27 cellular contexts compared by ENCODE assay signal in genomic region chr17:38355256-38355655, GRCh38. TPM values are rescaled to one million over a fixed set of nuclear protein-coding genes. Genes with fewer than 3 reads are reported as not detected.
DNase-seq lines count a peak whose midpoint lies in the region; ATAC-seq and TF ChIP-seq lines count a peak whose summit lies in the region.
"Had no signal": no experiment of that assay in that cellular context is flagged by ENCODE, and none has a peak within 500 bp of the region (broad histone marks: within the 10 kb centered on the region; RNA-seq: fewer than 3 reads in every experiment).

No MANE protein-coding gene starts in this region.

- H3K27ac Mint-ChIP-seq in glutamatergic neuron (ENCODE audit: unreplicated experiment) = no peak overlapping the region
- H3K27ac Mint-ChIP-seq: dendritic cell treated with granulocyte-macrophage colony-stimulating factor and Interleukin-4, amounts not matched to agents 40 ng/mL and 50 ng/mL, for 4 days had no signal

- H3K9me3 Mint-ChIP-seq in glutamatergic neuron (ENCODE audit: unreplicated experiment) = peaks cover 4% of the 10 kb centered on the region
- H3K9me3 Mint-ChIP-seq: dendritic cell treated with granulocyte-macrophage colony-stimulating factor and Interleukin-4, amounts not matched to agents 40 ng/mL and 50 ng/mL, for 4 days had no signal

- peaks cover 5% of the 10 kb centered on the region for H4K20me1 ChIP-seq in DOHH2 (ENCODE audit: control insufficient read depth, insufficient read depth, low read depth, low read length)

- peaks cover 67% of the 10 kb centered on the region for H3K79me2 ChIP-seq in DOHH2 (ENCODE audit: control insufficient read depth, low read length)

- H3K4me1 Mint-ChIP-seq in glutamatergic neuron (ENCODE audit: low read depth, unreplicated experiment) = peaks cover 31% of the 10 kb centered on the region

- H3K36me3 Mint-ChIP-seq in glutamatergic neuron (ENCODE audit: unreplicated experiment) = no peaks in the 10 kb centered on the region

- H3K4me3 ChIP-seq in DOHH2 (ENCODE audit: low read length) (no peak overlapping the region; the same call in 1 of the 2 replicates), NB4 (ENCODE audit: low read depth, low read length) (peak overlapping the region; percentile 3), skeletal muscle satellite cell (ENCODE audit: low read length) (no peak overlapping the region)
- H3K4me3 ChIP-seq: adrenal gland, lower lobe of right lung, MG63, skin epidermis had no signal

- H3K27me3 Mint-ChIP-seq in glutamatergic neuron (ENCODE audit: unreplicated experiment) = peaks cover 7% of the 10 kb centered on the region
- H3K27me3 Mint-ChIP-seq: dendritic cell treated with granulocyte-macrophage colony-stimulating factor and Interleukin-4, amounts not matched to agents 40 ng/mL and 50 ng/mL, for 4 days; progenitor cell of endocrine pancreas had no signal

- no peak overlapping the region for H3K9ac ChIP-seq in skeletal muscle satellite cell (ENCODE audit: low read depth, low read length)

- no peak for ATAC-seq in GM19328 (IDR thresholded peaks at IDR 0.05; ENCODE audit: unreplicated experiment)
- ATAC-seq in HG03280 (IDR thresholded peaks at IDR 0.05; ENCODE audit: unreplicated experiment) = no peak
- ATAC-seq: lower lobe of right lung had no signal

- no peak for TF ChIP-seq POLR2A in NB4 (IDR thresholded peaks at IDR 0.05; ENCODE audit: extremely low read depth, insufficient read length)

- peak overlapping the region; percentile 28 for H3K4me3 Mint-ChIP-seq in glutamatergic neuron (ENCODE audit: unreplicated experiment)
- H3K4me3 Mint-ChIP-seq: dendritic cell treated with granulocyte-macrophage colony-stimulating factor and Interleukin-4, amounts not matched to agents 40 ng/mL and 50 ng/mL, for 4 days had no signal

- no peaks in the 10 kb centered on the region for H3K36me3 ChIP-seq in DOHH2 (ENCODE audit: control insufficient read depth, low read length)
- H3K36me3 ChIP-seq in skeletal muscle satellite cell (ENCODE audit: insufficient read depth, low read length) = no peaks in the 10 kb centered on the region
- H3K36me3 ChIP-seq: adrenal gland, lower lobe of right lung, WERI-Rb-1 had no signal

- H3K4me1 ChIP-seq in DOHH2 (ENCODE audit: control insufficient read depth, low read length) (peaks cover 38% of the 10 kb centered on the region), skeletal muscle satellite cell (ENCODE audit: control insufficient read depth, insufficient read depth, low read length) (peaks cover 36% of the 10 kb centered on the region)

- in situ Hi-C loops in GM13977 (cut with MboI; ENCODE audit: low pct_unique_long_range_greater_than_20kb, low sequenced_read_pairs, unreplicated experiment) = no loop called here

- DNase-seq in NB4 (ENCODE audit: low read depth) (no peak), glutamatergic neuron (no peak), GM13977 (ENCODE audit: low spot score) (no peak)
- DNase-seq: activated CD4-positive, alpha-beta T cell treated with anti-CD3 and anti-CD28 coated beads, Interleukin-2, amount 50 U/mL, for 4 hours; activated effector memory CD4-positive, alpha-beta T cell treated with anti-CD3 and anti-CD28 coated beads, Interleukin-2, amount 50 U/mL, for 16 hours; adrenal gland; DMS79 treated with DMSO at 0.1 percent for 48 hours; HCEC 1CT; islet precursor cell; lower lobe of right lung; MG63; NCI-H1694; NCI-H526 treated with DMSO at 0.1 percent for 48 hours; OCI-M1; stimulated activated CD4-positive, alpha-beta T cell treated with anti-CD3 and anti-CD28 coated beads, Interleukin-2, amount 100 ng/mL, for 24 hours; stimulated activated naive CD4-positive, alpha-beta T cell treated with Interleukin-2 at 50 U/mL for 16 hours; T-helper 2 cell; trophoblast cell; WERI-Rb-1 had no signal

- no peak overlapping the region for H3K27ac ChIP-seq in DOHH2 (ENCODE audit: low read depth, low read length)
- H3K27ac ChIP-seq: adrenal gland, lower lobe of right lung, skin epidermis, WERI-Rb-1 had no signal

- no peaks in the 10 kb centered on the region for H3K27me3 ChIP-seq in DOHH2 (ENCODE audit: control insufficient read depth, low read length)
- H3K27me3 ChIP-seq in skeletal muscle satellite cell (ENCODE audit: control insufficient read depth, insufficient read depth, low read length) = no peaks in the 10 kb centered on the region
- H3K27me3 ChIP-seq: adrenal gland, MG63 had no signal

- no peaks in the 10 kb centered on the region for H3F3A ChIP-seq in DOHH2 (ENCODE audit: control insufficient read depth, insufficient read depth)

- TF ChIP-seq CTCF in DOHH2 (IDR thresholded peaks at IDR 0.05; ENCODE audit: low read depth, low read length, poor library complexity, severe bottlenecking) (no peak), NB4 (IDR thresholded peaks at IDR 0.05; ENCODE audit: low read depth, low read length) (no peak), glutamatergic neuron (IDR thresholded peaks at IDR 0.05; ENCODE audit: partially characterized antibody, unreplicated experiment) (no peak), GM13977 (IDR thresholded peaks at IDR 0.05; ENCODE audit: extremely low read depth, insufficient read depth, missing control alignments) (no peak)

- H3K9me2 ChIP-seq in DOHH2 (replicated peaks; ENCODE audit: control insufficient read depth, low read length) = no peaks in the 10 kb centered on the region

- H3K9me3 ChIP-seq in DOHH2 (ENCODE audit: control insufficient read depth, insufficient read depth, low read length) (no peaks in the 10 kb centered on the region), skeletal muscle satellite cell (replicated peaks; ENCODE audit: low read length) (no peaks in the 10 kb centered on the region)
- H3K9me3 ChIP-seq: adrenal gland, lower lobe of right lung, MG63 had no signal

- H3K4me2 ChIP-seq in DOHH2 (ENCODE audit: low read length) = peak overlapping the region; percentile 79; the same call in 1 of the 2 replicates
- H3K4me2 ChIP-seq in skeletal muscle satellite cell (ENCODE audit: low read length) = peak overlapping the region; percentile 88

RNA-seq across cellular contexts. Expression of gene SOCS7, which starts 3.6 kb away (rescaled TPM):
- total RNA-seq in glutamatergic neuron (ENCODE audit: unreplicated experiment) = 33.3 TPM
- total RNA-seq in skeletal muscle satellite cell (2012; rRNA removed) = 8.7 and 9.4 TPM in 2 replicates

RNA-seq across cellular contexts. Expression of gene GPR179, which starts 11.5 kb away (rescaled TPM):
- total RNA-seq in glutamatergic neuron (ENCODE audit: unreplicated experiment) = 0.07 TPM
- not detected in 2 replicates for total RNA-seq in skeletal muscle satellite cell (2012; rRNA removed)
- total RNA-seq: endothelial cell of umbilical vein had no signal

RNA-seq across cellular contexts. Expression of gene MRPL45, which starts 58.3 kb away (rescaled TPM):
- total RNA-seq in glutamatergic neuron (ENCODE audit: unreplicated experiment) = 34.0 TPM
- 29.3 and 37.5 TPM in 2 replicates for total RNA-seq in skeletal muscle satellite cell (2012; rRNA removed)
